9 cellular contexts compared by ENCODE assay signal in genomic region chr16:4113358-4114256, GRCh38. TPM values are rescaled to one million over a fixed set of nuclear protein-coding genes. Genes with fewer than 3 reads are reported as not detected.
A peak's percentile ranks its signal among the peaks of the same experiment; 100 is the strongest.
DNase-seq lines count a peak whose midpoint lies in the region; ATAC-seq and TF ChIP-seq lines count a peak whose summit lies in the region.
"Had no signal": no experiment of that assay in that cellular context is flagged by ENCODE, and none has a peak within 500 bp of the region (broad histone marks: within the 10 kb centered on the region; RNA-seq: fewer than 3 reads in every experiment).

No MANE protein-coding gene starts in this region.

- no peak overlapping the region for H3K27ac ChIP-seq in CD4-positive, alpha-beta T cell (ENCODE audit: low read depth, low read length)
- no peak overlapping the region for H3K27ac ChIP-seq in osteoblast (ENCODE audit: low read depth, low read length)
- H3K27ac ChIP-seq in OCI-LY7 (ENCODE audit: low read depth, low read length, poor library complexity, severe bottlenecking): no peak overlapping the region

- H2AFZ ChIP-seq in osteoblast (ENCODE audit: low read length): no peak overlapping the region
- H2AFZ ChIP-seq in OCI-LY7 (ENCODE audit: low read length): no peak overlapping the region

- BruUV-seq in OCI-LY7 (replicated peaks; lab: Mats Ljungman, UMichigan): no TSS peak

- intact Hi-C loops in CD4-positive, alpha-beta T cell (cut with DNase I, micrococcal nuclease): loop anchor here in 1 of 2 experiments (10.0 kb wide), 1 partner anchor 179 kb away; no protein-coding TSS in a partner anchor
- intact Hi-C loops in OCI-LY7 (cut with micrococcal nuclease; ENCODE audit: unreplicated experiment): no loop called here

- no peak for TF ChIP-seq CTCF in CD4-positive, alpha-beta T cell (IDR thresholded peaks at IDR 0.05)
- TF ChIP-seq CTCF in NB4 (IDR thresholded peaks at IDR 0.05; ENCODE audit: low read depth, low read length) (no peak), epithelial cell of proximal tubule (conservative IDR thresholded peaks at IDR 0.05; ENCODE audit: low read depth, low read length) (no peak), osteoblast (IDR thresholded peaks at IDR 0.05; ENCODE audit: extremely low read depth, low read depth, low read length) (no peak), OCI-LY7 (conservative IDR thresholded peaks at IDR 0.05; ENCODE audit: low read length) (no peak)

- peak overlapping the region; percentile 40 for H3K4me3 ChIP-seq in NB4 (ENCODE audit: low read depth, low read length)
- peak overlapping the region; percentile 54 for H3K4me3 ChIP-seq in epithelial cell of proximal tubule (ENCODE audit: low read depth, low read length)
- H3K4me3 ChIP-seq in osteoblast (ENCODE audit: insufficient read depth, low read length): peak overlapping the region; percentile 73
- H3K4me3 ChIP-seq in OCI-LY7 (ENCODE audit: low read depth, low read length, poor library complexity, severe bottlenecking): no peak overlapping the region

- H3K9me2 ChIP-seq in OCI-LY7 (ENCODE audit: insufficient read depth, low read length): no peaks in the 10 kb centered on the region

- no peak overlapping the region for H3K27ac Mint-ChIP-seq in CD4-positive, alpha-beta T cell

- H4K20me1 ChIP-seq in osteoblast (ENCODE audit: insufficient read depth, low read length) (peaks cover 18% of the 10 kb centered on the region), OCI-LY7 (ENCODE audit: insufficient read depth, low read length) (no peaks in the 10 kb centered on the region)

- H3K4me3 Mint-ChIP-seq in CD4-positive, alpha-beta T cell: peak overlapping the region; percentile 87

- CTCF ChIA-PET in CD4-positive, alpha-beta T cell (lab: Charles Lee): interaction anchor here (3.8 kb wide), 1 partner anchor 141 kb away, joined by 12 read pairs; no protein-coding TSS in a partner anchor
- CTCF ChIA-PET in OCI-LY7 (lab: Charles Lee; ENCODE audit: unreplicated experiment): interaction anchor here (1.1 kb wide), 1 partner anchor 289 kb away, joined by 4 read pairs; no protein-coding TSS in a partner anchor

- POLR2A ChIA-PET in CD4-positive, alpha-beta T cell (lab: Charles Lee): interaction anchor here (3.2 kb wide), 1 partner anchor 140 kb away, joined by 25 read pairs; no protein-coding TSS in a partner anchor
- POLR2A ChIA-PET in OCI-LY7 (lab: Charles Lee): no interaction called here

- H3K4me2 ChIP-seq in osteoblast (ENCODE audit: insufficient read depth, low read length) (peak overlapping the region; percentile 90), OCI-LY7 (ENCODE audit: low read length) (no peak overlapping the region)

- DNase-seq in CD4-positive, alpha-beta T cell: no peak
- peak; percentile 53 for DNase-seq in NB4 (ENCODE audit: low read depth)
- DNase-seq in epithelial cell of proximal tubule (ENCODE audit: low read depth): no peak
- DNase-seq in osteoblast (ENCODE audit: insufficient read length, low spot score, missing footprints): peak; percentile 84
- no peak for DNase-seq in HK-2 (ENCODE audit: unreplicated experiment)
- no peak for DNase-seq in OCI-LY7 (ENCODE audit: low spot score)
- DNase-seq: retina had no signal

- H3K4me1 ChIP-seq in osteoblast (ENCODE audit: insufficient read depth, low read length) (peaks cover 33% of the 10 kb centered on the region), OCI-LY7 (ENCODE audit: insufficient read depth, low read length, poor library complexity, severe bottlenecking) (peaks cover 7% of the 10 kb centered on the region)

- H3K4me1 Mint-ChIP-seq in CD4-positive, alpha-beta T cell (ENCODE audit: low read depth): peaks cover 47% of the 10 kb centered on the region

- no peaks in the 10 kb centered on the region for H3K27me3 ChIP-seq in CD4-positive, alpha-beta T cell (ENCODE audit: control insufficient read depth, insufficient read depth, low read length)
- H3K27me3 ChIP-seq in osteoblast (ENCODE audit: insufficient read depth, low read length): no peaks in the 10 kb centered on the region

- no peak for ATAC-seq in CD4-positive, alpha-beta T cell (ENCODE audit: poor library complexity)
- ATAC-seq in GM19467 (IDR thresholded peaks at IDR 0.05; ENCODE audit: unreplicated experiment): no peak
- ATAC-seq in GM21515 (IDR thresholded peaks at IDR 0.05; ENCODE audit: unreplicated experiment): no peak

- TF ChIP-seq POLR2A in NB4 (IDR thresholded peaks at IDR 0.05; ENCODE audit: extremely low read depth, insufficient read length): no peak

- H3K27me3 Mint-ChIP-seq in CD4-positive, alpha-beta T cell: no peaks in the 10 kb centered on the region

- no peaks in the 10 kb centered on the region for H3K9me3 ChIP-seq in CD4-positive, alpha-beta T cell (ENCODE audit: control insufficient read depth, low read length)
- no peaks in the 10 kb centered on the region for H3K9me3 ChIP-seq in osteoblast (ENCODE audit: low read depth, low read length)
- no peaks in the 10 kb centered on the region for H3K9me3 ChIP-seq in OCI-LY7 (ENCODE audit: low read length)

- no peaks in the 10 kb centered on the region for H3K9me3 Mint-ChIP-seq in CD4-positive, alpha-beta T cell

- H3K79me2 ChIP-seq in osteoblast (ENCODE audit: insufficient read depth, low read length): peaks cover 51% of the 10 kb centered on the region
- no peaks in the 10 kb centered on the region for H3K79me2 ChIP-seq in OCI-LY7 (ENCODE audit: insufficient read depth, low read depth, low read length)

- H3K36me3 Mint-ChIP-seq in CD4-positive, alpha-beta T cell (ENCODE audit: low read depth): peaks cover 5% of the 10 kb centered on the region

- H3K36me3 ChIP-seq in osteoblast (ENCODE audit: insufficient read depth, low read length) (peaks cover 12% of the 10 kb centered on the region), OCI-LY7 (ENCODE audit: insufficient read depth, low read length) (no peaks in the 10 kb centered on the region)

RNA-seq across cellular contexts. Expression of gene ADCY9, which starts 2.6 kb away (rescaled TPM):
- total RNA-seq in CD4-positive, alpha-beta T cell: 1 to 10 TPM; 7.1 to 7.4 TPM
- 5.1 and 6.8 TPM in 2 replicates for total RNA-seq in epithelial cell of proximal tubule
- total RNA-seq in osteoblast: 27.4 and 29.3 TPM in 2 replicates
- 0.08 and 0.22 TPM in 2 replicates for total RNA-seq in OCI-LY7 (2014; rRNA removed; shearing (Covaris generic))
- total RNA-seq in OCI-LY7 (2022): 0.31 and 0.34 TPM in 2 replicates

Comparison
In these comparisons a context has a peak if more than half of its experiments do, and no peak if none do; other contexts are left out.
1. DNase-seq: peak in NB4 (single experiment) and osteoblast (single experiment); none in CD4-positive, alpha-beta T cell (0 of 10), epithelial cell of proximal tubule (single experiment), HK-2 (single experiment) and OCI-LY7 (single experiment).